ENCODE assay signal across 14 cellular contexts in the genomic region with DNA sequence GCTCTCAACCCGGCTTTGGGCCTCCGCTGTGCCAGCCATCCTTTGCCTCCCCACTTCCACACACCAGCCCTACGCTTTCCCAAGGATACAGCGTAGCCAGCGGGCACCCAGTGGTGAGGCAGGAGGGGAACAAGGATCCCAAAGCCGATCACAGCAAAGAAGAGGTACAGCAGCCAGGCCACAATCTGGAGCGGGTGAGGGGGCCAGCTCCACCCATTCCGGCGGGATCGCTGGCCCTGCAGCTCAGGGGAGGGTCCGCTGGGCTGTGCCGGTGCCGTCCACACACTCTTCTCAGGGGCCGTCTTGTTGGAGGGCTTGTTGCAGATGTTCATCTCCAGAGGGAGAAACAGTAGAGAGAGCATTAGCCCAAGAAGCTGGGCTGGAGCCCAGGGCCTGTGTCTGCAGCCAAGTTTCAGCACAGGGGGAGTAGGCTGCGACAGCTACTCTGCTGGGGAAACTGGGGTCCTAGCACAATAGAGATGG. TPM values are rescaled to one million over a fixed set of nuclear protein-coding genes. Genes with fewer than 3 reads are reported as not detected.
DNase-seq lines count a peak whose midpoint lies in the region; ATAC-seq, FAIRE-seq and TF ChIP-seq lines count a peak whose summit lies in the region.
"Had no signal": no experiment of that assay in that cellular context is flagged by ENCODE, and none has a peak within 500 bp of the region (broad histone marks: within the 10 kb centered on the region; RNA-seq: fewer than 3 reads in every experiment).

No MANE protein-coding gene starts in this region.

- TF ChIP-seq CTCF in C4-2B (conservative IDR thresholded peaks at IDR 0.05) = no peak
- TF ChIP-seq CTCF in astrocyte of the spinal cord (IDR thresholded peaks at IDR 0.05; ENCODE audit: low read depth, low read length) = no peak
- no peak for TF ChIP-seq CTCF in sigmoid colon (IDR thresholded peaks at IDR 0.05)

- no peaks in the 10 kb centered on the region for H3K9me3 ChIP-seq in sigmoid colon
- H3K9me3 ChIP-seq: BLaER1, neutrophil had no signal

- WGBS in sigmoid colon, 2 donors = 85 to 90% methylated on average over 15 of the region's 15 CpGs

- FAIRE-seq in H54 (lab: Jason Lieb, UNC) = no peak

- TF ChIP-seq EP300 in sigmoid colon (IDR thresholded peaks at IDR 0.05) = no peak

- peak; percentile 58 for DNase-seq in astrocyte of the spinal cord (ENCODE audit: low read depth, low spot score)
- no peak for DNase-seq in left cardiac atrium
- DNase-seq in sigmoid colon = peak; percentile 80
- DNase-seq in COLO829 (ENCODE audit: low spot score) = no peak
- no peak for DNase-seq in activated naive CD4-positive, alpha-beta T cell treated with Interleukin-2 at 50 U/mL for 16 hours
- no peak for DNase-seq in H54 (ENCODE audit: insufficient read length, low spot score)
- DNase-seq: immature natural killer cell; NCI-H2081 treated with DMSO at 0.1 percent for 48 hours; stimulated activated CD4-positive, alpha-beta T cell treated with anti-CD3 and anti-CD28 coated beads, Interleukin-4, amount 100 ng/mL, for 4 hours; T-helper 2 cell had no signal

- no peak overlapping the region for H3K4me3 ChIP-seq in astrocyte of the spinal cord (ENCODE audit: low read depth, low read length)
- H3K4me3 ChIP-seq in sigmoid colon = no peak overlapping the region
- H3K4me3 ChIP-seq: BLaER1 had no signal

- ATAC-seq in left cardiac atrium (peak; percentile 66 to 71), HG02678 (IDR thresholded peaks at IDR 0.05; ENCODE audit: unreplicated experiment) (no peak)

- intact Hi-C loops in left cardiac atrium (cut with DNase I) (loop anchor here in 1 of 2 donors (10.0 kb wide), 1 partner anchor 141 kb away; no protein-coding TSS in a partner anchor), sigmoid colon (cut with DNase I) (loop anchor here (5.0 kb wide), 1 partner anchor 34 kb away; no protein-coding TSS in a partner anchor)

- no peaks in the 10 kb centered on the region for H3K27me3 ChIP-seq in sigmoid colon
- H3K27me3 ChIP-seq: BLaER1, neutrophil had no signal

- H3K27ac ChIP-seq in C4-2B = peak overlapping the region; percentile 94
- peak overlapping the region; percentile 25 to 62 (median 56) for H3K27ac ChIP-seq in sigmoid colon
- H3K27ac ChIP-seq: BLaER1, neutrophil had no signal

- H3K36me3 ChIP-seq in sigmoid colon = no peaks in the 10 kb centered on the region
- H3K36me3 ChIP-seq: BLaER1, neutrophil had no signal

- in situ Hi-C loops in astrocyte of the spinal cord (cut with HindIII; ENCODE audit: low sequenced_read_pairs) = no loop called here

- H3K4me1 ChIP-seq in sigmoid colon = peaks cover 0 to 17% (median 11%) of the 10 kb centered on the region in 4 donors
- H3K4me1 ChIP-seq: BLaER1 had no signal

- TF ChIP-seq POLR2A in sigmoid colon (IDR thresholded peaks at IDR 0.05) (no peak), H54 (IDR thresholded peaks at IDR 0.05; ENCODE audit: low read depth, low read length) (no peak)

RNA-seq across cellular contexts. Expression of gene ZDHHC1, which starts 10.1 kb away (rescaled TPM):
- 1 to 10 TPM; 4.6 to 6.8 TPM for total RNA-seq in left cardiac atrium
- total RNA-seq in sigmoid colon = 10 to 100 TPM; 12.7 to 18.3 (median 16.1) TPM
- 1 to 10 TPM; 4.2 to 6.6 (median 4.4) TPM for polyA plus RNA-seq in sigmoid colon

RNA-seq across cellular contexts. Expression of gene TPPP3, which starts 12.9 kb away (rescaled TPM):
- total RNA-seq in left cardiac atrium = 10 to 100 TPM; 22.9 to 40.1 TPM
- 10 to 100 TPM in 3 of 4 donors, 1 to 10 TPM in 1; 8.1 to 27.4 (median 16.9) TPM for total RNA-seq in sigmoid colon
- 10 to 100 TPM in 1 of 3 donors, 1 to 10 TPM in 2; 2.4 to 13.6 (median 8.6) TPM for polyA plus RNA-seq in sigmoid colon

RNA-seq across cellular contexts. Expression of gene HSD11B2, which starts 24.8 kb away (rescaled TPM):
- 1 to 10 TPM in 1 of 2 donors, not detected in 1; 1.6 TPM for total RNA-seq in left cardiac atrium
- 1 to 10 TPM in 2 of 4 donors, under 1 TPM in 1, not detected in 1; 0.14 to 3.9 (median 1.4) TPM for total RNA-seq in sigmoid colon
- 100 to 1,000 TPM in 1 of 3 donors, 10 to 100 TPM in 2; 88.3 to 353 (median 90.4) TPM for polyA plus RNA-seq in sigmoid colon
- polyA plus RNA-seq: immature natural killer cell had no signal

Comparison
In these comparisons a context has a peak if more than half of its experiments do, and no peak if none do; other contexts are left out.
1. DNase-seq: peak in astrocyte of the spinal cord (single experiment) and sigmoid colon (single experiment); none in left cardiac atrium (single experiment), COLO829 (single experiment), activated naive CD4-positive, alpha-beta T cell treated with Interleukin-2 at 50 U/mL for 16 hours (single experiment) and H54 (single experiment).